8 cellular contexts compared by ENCODE assay signal in the genomic region with DNA sequence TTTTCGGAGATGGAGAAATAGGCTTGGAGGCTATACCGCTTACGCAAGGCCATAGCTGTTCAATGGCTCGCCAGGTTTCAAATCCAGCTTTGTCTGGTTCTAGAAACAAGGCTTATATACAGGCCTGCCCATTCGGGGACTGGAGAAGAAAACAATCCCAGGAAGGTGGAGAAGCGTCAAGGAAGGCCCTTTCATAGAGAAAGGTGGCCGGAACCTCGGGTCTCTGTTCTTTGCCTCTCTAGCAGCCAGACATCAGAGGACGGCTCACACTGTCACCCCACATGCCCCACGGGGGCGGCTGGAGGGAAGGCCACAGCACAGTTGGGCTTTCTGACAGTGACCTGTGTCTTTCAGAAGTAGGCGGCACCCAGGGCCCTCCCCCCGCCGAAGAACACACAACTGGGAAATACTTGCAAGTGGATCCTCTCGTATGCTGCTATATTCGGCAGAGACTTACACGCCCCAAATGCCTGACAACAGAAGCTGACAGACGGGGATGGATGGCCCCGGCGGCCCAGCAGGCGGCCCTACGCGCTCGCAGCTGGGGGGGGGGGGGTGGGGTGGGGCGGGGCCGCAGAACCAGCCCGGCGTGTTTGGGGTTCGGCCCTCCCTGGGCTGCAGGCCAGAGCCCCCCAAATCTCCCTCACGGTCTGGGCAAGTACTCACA. TPM values are rescaled to one million over a fixed set of nuclear protein-coding genes. Genes with fewer than 3 reads are reported as not detected.
DNase-seq lines count a peak whose midpoint lies in the region; ATAC-seq and TF ChIP-seq lines count a peak whose summit lies in the region.

No MANE protein-coding gene starts in this region.

- no peaks in the 10 kb centered on the region for H3K27me3 ChIP-seq in effector memory CD4-positive, alpha-beta T cell (replicated peaks; ENCODE audit: control insufficient read depth, insufficient read depth, low read length, poor library complexity, severe bottlenecking)
- H3K27me3 ChIP-seq in lower lobe of right lung (ENCODE audit: low read depth): no peaks in the 10 kb centered on the region

- ATAC-seq in WTC11 (no peak), lower lobe of right lung (peak; percentile 27 to 48)

- H3K27me3 Mint-ChIP-seq in WTC11 (ENCODE audit: low read depth): no peaks in the 10 kb centered on the region
- no peaks in the 10 kb centered on the region for H3K27me3 Mint-ChIP-seq in stimulated activated naive CD8-positive, alpha-beta T cell treated with anti-CD3 and anti-CD28 coated beads, Interleukin-15, Interleukin-2, amounts not matched to agents 100 ng/mL and 50 ng/mL, for 24 hours

- peak; percentile 92 for DNase-seq in AG10803 (ENCODE audit: low read depth)
- DNase-seq in H4 (ENCODE audit: low spot score): peak; percentile 75
- peak; percentile 76 for DNase-seq in NCI-H226
- DNase-seq in WTC11 (ENCODE audit: low spot score): no peak
- DNase-seq in effector memory CD4-positive, alpha-beta T cell: no peak
- DNase-seq in lower lobe of right lung: peak; percentile 77
- DNase-seq in T-helper 9 cell: no peak

- H3K4me3 ChIP-seq in AG10803 (ENCODE audit: low read length) (peak overlapping the region; percentile 66), lower lobe of right lung (peak overlapping the region; percentile 85)
- H3K4me3 ChIP-seq in effector memory CD4-positive, alpha-beta T cell (ENCODE audit: insufficient read depth, low read depth, low read length, poor library complexity, severe bottlenecking): peak overlapping the region; percentile 82

- peaks cover 15% of the 10 kb centered on the region for H3K36me3 Mint-ChIP-seq in WTC11
- H3K36me3 Mint-ChIP-seq in stimulated activated naive CD8-positive, alpha-beta T cell treated with anti-CD3 and anti-CD28 coated beads, Interleukin-15, Interleukin-2, amounts not matched to agents 100 ng/mL and 50 ng/mL, for 24 hours (ENCODE audit: low read depth): peaks cover 22% of the 10 kb centered on the region

- TF ChIP-seq CTCF in AG10803 (conservative IDR thresholded peaks at IDR 0.05; ENCODE audit: low read length) (no peak), WTC11 (IDR thresholded peaks at IDR 0.05) (no peak), lower lobe of right lung (IDR thresholded peaks at IDR 0.05) (no peak)

- peaks cover 17% of the 10 kb centered on the region for H3K36me3 ChIP-seq in effector memory CD4-positive, alpha-beta T cell (ENCODE audit: control insufficient read depth, insufficient read depth, low read length)
- H3K36me3 ChIP-seq in lower lobe of right lung: peaks cover 33% of the 10 kb centered on the region

- peak overlapping the region; percentile 92 for H3K27ac Mint-ChIP-seq in WTC11
- H3K27ac Mint-ChIP-seq in stimulated activated naive CD8-positive, alpha-beta T cell treated with anti-CD3 and anti-CD28 coated beads, Interleukin-15, Interleukin-2, amounts not matched to agents 100 ng/mL and 50 ng/mL, for 24 hours: peak overlapping the region; percentile 91

- H3K9me3 Mint-ChIP-seq in WTC11: no peaks in the 10 kb centered on the region
- no peaks in the 10 kb centered on the region for H3K9me3 Mint-ChIP-seq in stimulated activated naive CD8-positive, alpha-beta T cell treated with anti-CD3 and anti-CD28 coated beads, Interleukin-15, Interleukin-2, amounts not matched to agents 100 ng/mL and 50 ng/mL, for 24 hours

- peak overlapping the region; percentile 98 for H3K27ac ChIP-seq in effector memory CD4-positive, alpha-beta T cell (ENCODE audit: insufficient read depth, low read length, poor library complexity, severe bottlenecking)
- peak overlapping the region; percentile 100 for H3K27ac ChIP-seq in lower lobe of right lung

- intact Hi-C loops in lower lobe of right lung (cut with DNase I): no loop called here

- H3K4me1 Mint-ChIP-seq in WTC11: peaks cover 48% of the 10 kb centered on the region
- H3K4me1 Mint-ChIP-seq in stimulated activated naive CD8-positive, alpha-beta T cell treated with anti-CD3 and anti-CD28 coated beads, Interleukin-15, Interleukin-2, amounts not matched to agents 100 ng/mL and 50 ng/mL, for 24 hours (ENCODE audit: low read depth): peaks cover 50% of the 10 kb centered on the region

- POLR2A ChIA-PET in WTC11 (lab: Charles Lee): interaction anchor here (0.5 to 11.7 kb wide), 3 partner anchors 10 to 89 kb away, joined by 3 to 161 read pairs (median 4); partner anchors contain the start of gene PSMD9

- no peaks in the 10 kb centered on the region for H3K9me3 ChIP-seq in effector memory CD4-positive, alpha-beta T cell (ENCODE audit: control insufficient read depth, low read length)
- no peaks in the 10 kb centered on the region for H3K9me3 ChIP-seq in lower lobe of right lung

- H3K4me3 Mint-ChIP-seq in WTC11: peak overlapping the region; percentile 75
- H3K4me3 Mint-ChIP-seq in stimulated activated naive CD8-positive, alpha-beta T cell treated with anti-CD3 and anti-CD28 coated beads, Interleukin-15, Interleukin-2, amounts not matched to agents 100 ng/mL and 50 ng/mL, for 24 hours: peak overlapping the region; percentile 87

- H3K4me1 ChIP-seq in effector memory CD4-positive, alpha-beta T cell (ENCODE audit: control insufficient read depth, insufficient read depth, low read length, poor library complexity, severe bottlenecking): peaks cover 28% of the 10 kb centered on the region
- H3K4me1 ChIP-seq in lower lobe of right lung: peaks cover 52% of the 10 kb centered on the region

- CTCF ChIA-PET in WTC11 (lab: Charles Lee): interaction anchor here (0.9 to 12.5 kb wide), 4 partner anchors 8 to 119 kb away, joined by 3 to 532 read pairs (median 116); partner anchors contain the start of genes CFAP251 and SETD1B

TF ChIP-seq in WTC11, 78 proteins besides CTCF, POLR2A, EP300 and RAD21 (continues in another document):
- TF ChIP-seq ZNF121 (CRISPR knock-in tag; IDR thresholded peaks at IDR 0.05): no peak
- no peak for TF ChIP-seq ZNF232 (CRISPR knock-in tag; IDR thresholded peaks at IDR 0.05)
- TF ChIP-seq ERG (CRISPR knock-in tag; IDR thresholded peaks at IDR 0.05): no peak
- TF ChIP-seq TEAD4 (CRISPR knock-in tag; IDR thresholded peaks at IDR 0.05): no peak
- no peak for TF ChIP-seq USF1 (CRISPR knock-in tag; IDR thresholded peaks at IDR 0.05)
- TF ChIP-seq, protein P1, sequence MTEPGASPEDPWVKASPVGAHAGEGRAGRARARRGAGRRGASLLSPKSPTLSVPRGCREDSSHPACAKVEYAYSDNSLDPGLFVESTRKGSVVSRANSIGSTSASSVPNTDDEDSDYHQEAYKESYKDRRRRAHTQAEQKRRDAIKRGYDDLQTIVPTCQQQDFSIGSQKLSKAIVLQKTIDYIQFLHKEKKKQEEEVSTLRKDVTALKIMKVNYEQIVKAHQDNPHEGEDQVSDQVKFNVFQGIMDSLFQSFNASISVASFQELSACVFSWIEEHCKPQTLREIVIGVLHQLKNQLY (CRISPR knock-in tag; IDR thresholded peaks at IDR 0.05): no peak
- no peak for TF ChIP-seq NFYB (CRISPR knock-in tag; conservative IDR thresholded peaks at IDR 0.05; ENCODE audit: low read depth)
- TF ChIP-seq IRF1 (CRISPR knock-in tag; IDR thresholded peaks at IDR 0.05): no peak

RNA-seq across cellular contexts. Expression of gene SETD1B, which starts 4.5 kb away (rescaled TPM):
- total RNA-seq in H4 (2014; rRNA removed; shearing (Covaris generic)): 1.2 and 2.1 TPM in 2 replicates
- 18.0 to 19.5 TPM (median 18.4 TPM) in 3 replicates for total RNA-seq in WTC11 (2021)
- 19.7 TPM for total RNA-seq in lower lobe of right lung

RNA-seq across cellular contexts. Expression of gene RHOF, which starts 5.8 kb away (rescaled TPM):
- 0.99 and 3.3 TPM in 2 replicates for total RNA-seq in H4 (2014; rRNA removed; shearing (Covaris generic))
- total RNA-seq in WTC11 (2021) (35.8 to 45.3 TPM (median 36.2 TPM) in 3 replicates), lower lobe of right lung (28.7 TPM)

RNA-seq across cellular contexts. Expression of gene HPD, which starts 59.4 kb away (rescaled TPM):
- not detected in 2 replicates for total RNA-seq in H4 (2014; rRNA removed; shearing (Covaris generic))
- total RNA-seq in WTC11 (2021) (0.39 to 0.48 TPM (median 0.44 TPM) in 3 replicates), lower lobe of right lung (2.5 TPM)

Comparison
In these comparisons a context has a peak if more than half of its experiments do, and no peak if none do; other contexts are left out.
1. DNase-seq: peak in AG10803 (single experiment), H4 (single experiment), NCI-H226 (single experiment) and lower lobe of right lung (single experiment); none in WTC11 (single experiment), effector memory CD4-positive, alpha-beta T cell (0 of 3) and T-helper 9 cell (single experiment).
2. Peak in every context shown above with its lines, with median percentiles within 50 percentile points of each other: H3K4me3 ChIP-seq.